8 cellular contexts compared by ENCODE assay signal in genomic region chr1:166947398-166948043, GRCh38. TPM values are rescaled to one million over a fixed set of nuclear protein-coding genes. Genes with fewer than 3 reads are reported as not detected.
DNase-seq lines count a peak whose midpoint lies in the region; ATAC-seq and TF ChIP-seq lines count a peak whose summit lies in the region.

No MANE protein-coding gene starts in this region.

- TF ChIP-seq CTCF in epithelial cell of proximal tubule (conservative IDR thresholded peaks at IDR 0.05; ENCODE audit: low read depth, low read length) = no peak

- H3K9ac ChIP-seq in muscle layer of colon (ENCODE audit: low read length) = no peak overlapping the region

- no peak overlapping the region for H3K4me3 Mint-ChIP-seq in activated CD4-positive, alpha-beta memory T cell treated with anti-CD3 and anti-CD28 coated beads for 36 hours
- no peak overlapping the region for H3K4me3 Mint-ChIP-seq in activated CD4-positive, alpha-beta memory T cell treated with anti-CD3 and anti-CD28 coated beads, Interleukin-2, amount 10 ng/mL, durations not matched to agents 7 days and 5 days

- intact Hi-C loops in activated CD4-positive, alpha-beta memory T cell treated with anti-CD3 and anti-CD28 coated beads for 36 hours (cut with micrococcal nuclease) = no loop called here

- H3K36me3 ChIP-seq in muscle layer of colon (ENCODE audit: insufficient read depth, low read length) = no peaks in the 10 kb centered on the region

- no peak overlapping the region for H3K27ac ChIP-seq in muscle layer of colon (ENCODE audit: low read depth, low read length)

- no peak overlapping the region for H3K27ac Mint-ChIP-seq in activated CD4-positive, alpha-beta memory T cell treated with anti-CD3 and anti-CD28 coated beads for 36 hours
- no peak overlapping the region for H3K27ac Mint-ChIP-seq in activated CD4-positive, alpha-beta memory T cell treated with anti-CD3 and anti-CD28 coated beads, Interleukin-2, amount 10 ng/mL, durations not matched to agents 7 days and 5 days

- H3K4me1 Mint-ChIP-seq in activated CD4-positive, alpha-beta memory T cell treated with anti-CD3 and anti-CD28 coated beads for 36 hours (ENCODE audit: low read depth) = peaks cover 18% of the 10 kb centered on the region
- H3K4me1 Mint-ChIP-seq in activated CD4-positive, alpha-beta memory T cell treated with anti-CD3 and anti-CD28 coated beads, Interleukin-2, amount 10 ng/mL, durations not matched to agents 7 days and 5 days = peaks cover 29% of the 10 kb centered on the region

- no peaks in the 10 kb centered on the region for H3K27me3 ChIP-seq in muscle layer of colon (ENCODE audit: control insufficient read depth in 1 of 2, insufficient read depth in 2 of 2, low read length in 2 of 2)

- H3K9me3 ChIP-seq in muscle layer of colon (ENCODE audit: low read length) = no peaks in the 10 kb centered on the region

- DNase-seq in activated CD4-positive, alpha-beta memory T cell treated with anti-CD3 and anti-CD28 coated beads for 36 hours = peak; percentile 11
- no peak for DNase-seq in activated CD4-positive, alpha-beta memory T cell treated with anti-CD3 and anti-CD28 coated beads, Interleukin-2, amount 10 ng/mL, durations not matched to agents 7 days and 5 days
- DNase-seq in NCI-H510A (lab: John Stamatoyannopoulos, UW) (peak; percentile 13), epithelial cell of proximal tubule (ENCODE audit: low read depth) (no peak), ureter (ENCODE audit: low spot score) (peak; percentile 62), KG1 (lab: John Stamatoyannopoulos, UW) (no peak)

- H3K4me3 ChIP-seq in epithelial cell of proximal tubule (ENCODE audit: low read depth, low read length) (peak overlapping the region; percentile 49), muscle layer of colon (ENCODE audit: low read depth in 1 of 2, low read length in 2 of 2) (peak overlapping the region; percentile 24 to 57)

- POLR2A ChIA-PET in activated CD4-positive, alpha-beta memory T cell treated with anti-CD3 and anti-CD28 coated beads for 36 hours (lab: Charles Lee) = no interaction called here
- POLR2A ChIA-PET in activated CD4-positive, alpha-beta memory T cell treated with anti-CD3 and anti-CD28 coated beads, Interleukin-2, amount 10 ng/mL, durations not matched to agents 7 days and 5 days (lab: Charles Lee) = no interaction called here

- CTCF ChIA-PET in activated CD4-positive, alpha-beta memory T cell treated with anti-CD3 and anti-CD28 coated beads for 36 hours (lab: Charles Lee) = interaction anchor here (2.3 kb wide), 1 partner anchor 112 kb away, joined by 7 read pairs; no protein-coding TSS in a partner anchor
- CTCF ChIA-PET in activated CD4-positive, alpha-beta memory T cell treated with anti-CD3 and anti-CD28 coated beads, Interleukin-2, amount 10 ng/mL, durations not matched to agents 7 days and 5 days (lab: Charles Lee) = no interaction called here

- H3K4me1 ChIP-seq in muscle layer of colon (ENCODE audit: insufficient read depth, low read length) = peaks cover 34% of the 10 kb centered on the region

- no peak for ATAC-seq in HG03039 (IDR thresholded peaks at IDR 0.05; ENCODE audit: unreplicated experiment)

- no peaks in the 10 kb centered on the region for H3K9me3 Mint-ChIP-seq in activated CD4-positive, alpha-beta memory T cell treated with anti-CD3 and anti-CD28 coated beads for 36 hours
- H3K9me3 Mint-ChIP-seq in activated CD4-positive, alpha-beta memory T cell treated with anti-CD3 and anti-CD28 coated beads, Interleukin-2, amount 10 ng/mL, durations not matched to agents 7 days and 5 days = no peaks in the 10 kb centered on the region

- peaks cover 20% of the 10 kb centered on the region for H3K27me3 Mint-ChIP-seq in activated CD4-positive, alpha-beta memory T cell treated with anti-CD3 and anti-CD28 coated beads for 36 hours
- H3K27me3 Mint-ChIP-seq in activated CD4-positive, alpha-beta memory T cell treated with anti-CD3 and anti-CD28 coated beads, Interleukin-2, amount 10 ng/mL, durations not matched to agents 7 days and 5 days = peaks cover 28% of the 10 kb centered on the region

- H3K36me3 Mint-ChIP-seq in activated CD4-positive, alpha-beta memory T cell treated with anti-CD3 and anti-CD28 coated beads for 36 hours = no peaks in the 10 kb centered on the region
- no peaks in the 10 kb centered on the region for H3K36me3 Mint-ChIP-seq in activated CD4-positive, alpha-beta memory T cell treated with anti-CD3 and anti-CD28 coated beads, Interleukin-2, amount 10 ng/mL, durations not matched to agents 7 days and 5 days (ENCODE audit: low read depth)

RNA-seq across cellular contexts. Expression of gene ILDR2, which starts 27.8 kb away (rescaled TPM):
- 10 to 100 TPM; 12.5 to 13.0 TPM for total RNA-seq in activated CD4-positive, alpha-beta memory T cell treated with anti-CD3 and anti-CD28 coated beads for 36 hours
- total RNA-seq in activated CD4-positive, alpha-beta memory T cell treated with anti-CD3 and anti-CD28 coated beads, Interleukin-2, amount 10 ng/mL, durations not matched to agents 7 days and 5 days = 1 to 10 TPM; 9.3 to 9.8 TPM
- total RNA-seq in epithelial cell of proximal tubule (0.86 and 2.3 TPM in 2 replicates), ureter (14.2 TPM)

RNA-seq across cellular contexts. Expression of gene MAEL, which starts 41.6 kb away (rescaled TPM):
- total RNA-seq in activated CD4-positive, alpha-beta memory T cell treated with anti-CD3 and anti-CD28 coated beads for 36 hours = under 1 TPM in 1 of 2 experiments, not detected in 1; 0.19 TPM
- total RNA-seq in activated CD4-positive, alpha-beta memory T cell treated with anti-CD3 and anti-CD28 coated beads, Interleukin-2, amount 10 ng/mL, durations not matched to agents 7 days and 5 days = under 1 TPM; 0.40 to 0.45 TPM
- total RNA-seq in epithelial cell of proximal tubule = not detected in 2 replicates
- total RNA-seq in ureter = 1.1 TPM

Comparison
In these comparisons a context has a peak if more than half of its experiments do, and no peak if none do; other contexts are left out.
1. DNase-seq: peak in activated CD4-positive, alpha-beta memory T cell treated with anti-CD3 and anti-CD28 coated beads for 36 hours (single experiment), NCI-H510A (single experiment) and ureter (single experiment); none in activated CD4-positive, alpha-beta memory T cell treated with anti-CD3 and anti-CD28 coated beads, Interleukin-2, amount 10 ng/mL, durations not matched to agents 7 days and 5 days (single experiment), epithelial cell of proximal tubule (single experiment) and KG1 (single experiment).